ENCODE assay signal across 20 cellular contexts in the genomic region with DNA sequence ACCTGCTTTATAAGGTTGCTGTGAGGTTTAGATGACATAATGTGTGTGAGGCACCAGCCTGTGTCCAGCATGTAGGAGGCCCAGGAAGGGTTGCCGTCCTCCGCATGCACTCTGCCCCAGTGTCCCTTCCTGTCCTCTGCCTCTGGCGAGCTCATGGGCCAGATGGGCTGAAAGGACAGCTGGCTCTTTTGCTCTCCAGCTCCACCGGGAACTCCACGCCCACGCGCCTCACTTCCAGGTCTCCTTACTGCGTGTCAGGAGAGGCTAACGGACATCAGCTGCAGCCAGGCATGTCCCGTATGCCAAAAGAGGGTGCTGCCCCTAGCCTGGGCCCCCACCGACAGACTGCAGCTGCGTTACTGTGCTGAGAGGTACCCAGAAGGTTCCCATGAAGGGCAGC. TPM values are rescaled to one million over a fixed set of nuclear protein-coding genes. Genes with fewer than 3 reads are reported as not detected.
DNase-seq lines count a peak whose midpoint lies in the region; ATAC-seq and TF ChIP-seq lines count a peak whose summit lies in the region.
"Had no signal": no experiment of that assay in that cellular context is flagged by ENCODE, and none has a peak within 500 bp of the region (broad histone marks: within the 10 kb centered on the region; RNA-seq: fewer than 3 reads in every experiment).

No MANE protein-coding gene starts in this region.

- H3K27ac Mint-ChIP-seq in activated CD8-positive, alpha-beta memory T cell treated with anti-CD3 and anti-CD28 coated beads, Interleukin-2, amount 10 ng/mL, durations not matched to agents 7 days and 5 days = no peak overlapping the region
- H3K27ac Mint-ChIP-seq: CD8-positive, alpha-beta memory T cell had no signal

- peaks cover under 1% of the 10 kb centered on the region for H3K4me1 Mint-ChIP-seq in activated CD8-positive, alpha-beta memory T cell treated with anti-CD3 and anti-CD28 coated beads, Interleukin-2, amount 10 ng/mL, durations not matched to agents 7 days and 5 days
- H3K4me1 Mint-ChIP-seq: CD8-positive, alpha-beta memory T cell had no signal

- intact Hi-C loops in cardiac septum (cut with DNase I) (no loop called here), mucosa of descending colon (cut with DNase I, micrococcal nuclease) (no loop called here), aorta (cut with DNase I) (no loop called here)

- H3K36me3 Mint-ChIP-seq in activated CD8-positive, alpha-beta memory T cell treated with anti-CD3 and anti-CD28 coated beads, Interleukin-2, amount 10 ng/mL, durations not matched to agents 7 days and 5 days = no peaks in the 10 kb centered on the region

- no peak overlapping the region for H3K4me3 Mint-ChIP-seq in activated CD8-positive, alpha-beta memory T cell treated with anti-CD3 and anti-CD28 coated beads, Interleukin-2, amount 10 ng/mL, durations not matched to agents 7 days and 5 days
- H3K4me3 Mint-ChIP-seq: CD8-positive, alpha-beta memory T cell had no signal

- CTCF ChIA-PET in activated CD8-positive, alpha-beta memory T cell treated with anti-CD3 and anti-CD28 coated beads, Interleukin-2, amount 10 ng/mL, durations not matched to agents 7 days and 5 days (lab: Charles Lee) = interaction anchor here (0.9 kb wide), 1 partner anchor 118 kb away, joined by 3 read pairs; no protein-coding TSS in a partner anchor

- no peaks in the 10 kb centered on the region for H3K9me3 ChIP-seq in mucosa of descending colon
- no peaks in the 10 kb centered on the region for H3K9me3 ChIP-seq in aorta (ENCODE audit: control insufficient read depth, low read length)
- H3K9me3 ChIP-seq: BLaER1 had no signal

- peak; percentile 36 for DNase-seq in activated CD8-positive, alpha-beta memory T cell treated with anti-CD3 and anti-CD28 coated beads, Interleukin-2, amount 10 ng/mL, durations not matched to agents 7 days and 5 days
- DNase-seq in activated CD8-positive, alpha-beta memory T cell treated with anti-CD3 and anti-CD28 coated beads, Interleukin-2, amount 50 U/mL, for 4 hours = no peak
- DNase-seq in cardiac septum (ENCODE audit: low spot score) (peak; percentile 75), mucosa of descending colon (no peak), aorta (peak; percentile 46 to 75), Kasumi-1 (lab: John Stamatoyannopoulos, UW) (no peak)
- DNase-seq: CD8-positive, alpha-beta memory T cell; GF-D8; HCEC 1CT; KBM-7; NCI-H1048; NCI-H146; NCI-H2081 treated with DMSO at 0.1 percent for 48 hours; NCI-H226; NCI-H526 had no signal

- no peaks in the 10 kb centered on the region for H3K36me3 ChIP-seq in mucosa of descending colon (ENCODE audit: low read depth)
- no peaks in the 10 kb centered on the region for H3K36me3 ChIP-seq in aorta (ENCODE audit: control insufficient read depth in 1 of 2, insufficient read depth in 2 of 2, low read length in 1 of 2)

- H3K4me3 ChIP-seq in mucosa of descending colon (no peak overlapping the region), aorta (ENCODE audit: low read length in 2 of 2) (no peak overlapping the region)
- H3K4me3 ChIP-seq: BLaER1 had no signal

- peaks cover 8% of the 10 kb centered on the region for H3K27me3 Mint-ChIP-seq in activated CD8-positive, alpha-beta memory T cell treated with anti-CD3 and anti-CD28 coated beads, Interleukin-2, amount 10 ng/mL, durations not matched to agents 7 days and 5 days

- no peaks in the 10 kb centered on the region for H3K9me3 Mint-ChIP-seq in activated CD8-positive, alpha-beta memory T cell treated with anti-CD3 and anti-CD28 coated beads, Interleukin-2, amount 10 ng/mL, durations not matched to agents 7 days and 5 days (ENCODE audit: low read depth)
- H3K9me3 Mint-ChIP-seq: CD8-positive, alpha-beta memory T cell had no signal

- 76 to 81% methylated on average over 12 of the region's 12 CpGs for WGBS in aorta, 2 donors

- no peaks in the 10 kb centered on the region for H3K27me3 ChIP-seq in aorta (ENCODE audit: control insufficient read depth in 1 of 2, insufficient read depth in 2 of 2, low read length in 1 of 2)
- H3K27me3 ChIP-seq: BLaER1 had no signal

- ATAC-seq in activated CD8-positive, alpha-beta memory T cell treated with anti-CD3 and anti-CD28 coated beads, Interleukin-2, amount 10 ng/mL, durations not matched to agents 7 days and 5 days = no peak
- peak; percentile 6 for ATAC-seq in mucosa of descending colon
- ATAC-seq in aorta (ENCODE audit: low FRiP score) = no peak
- no peak for ATAC-seq in HG03439 (IDR thresholded peaks at IDR 0.05; ENCODE audit: unreplicated experiment)
- ATAC-seq in GM21528 (IDR thresholded peaks at IDR 0.05; ENCODE audit: low FRiP score, unreplicated experiment) = no peak

- TF ChIP-seq CTCF in mucosa of descending colon (IDR thresholded peaks at IDR 0.05) = no peak

- H3K27ac ChIP-seq in aorta (ENCODE audit: low read depth in 1 of 2, low read length in 2 of 2) = no peak overlapping the region
- H3K27ac ChIP-seq: 22Rv1, BLaER1, RWPE1 had no signal

- H3K4me1 ChIP-seq in mucosa of descending colon (ENCODE audit: low read depth) (peaks cover 7% of the 10 kb centered on the region), aorta (ENCODE audit: control insufficient read depth in 1 of 2, insufficient read depth in 2 of 2, low read length in 2 of 2) (no peaks in the 10 kb centered on the region)

RNA-seq across cellular contexts. Expression of a gene that starts 12.2 kb away (rescaled TPM):
- 1 to 10 TPM in 1 of 2 experiments, under 1 TPM in 1; 0.85 to 1.9 TPM for total RNA-seq in activated CD8-positive, alpha-beta memory T cell treated with anti-CD3 and anti-CD28 coated beads, Interleukin-2, amount 10 ng/mL, durations not matched to agents 7 days and 5 days
- total RNA-seq in cardiac septum = 6.5 TPM
- 100 to 1,000 TPM in 2 of 3 donors, 10 to 100 TPM in 1; 29.5 to 147 (median 112) TPM for total RNA-seq in mucosa of descending colon
- total RNA-seq in aorta = 10 to 100 TPM in 1 of 2 donors, 1 to 10 TPM in 1; 4.5 to 17.8 TPM
- 10 to 100 TPM in 1 of 2 donors, 1 to 10 TPM in 1; 2.9 to 17.7 TPM for polyA plus RNA-seq in aorta
- polyA plus RNA-seq: CD8-positive, alpha-beta memory T cell had no signal

Comparison
In these comparisons a context has a peak if more than half of its experiments do, and no peak if none do; other contexts are left out.
1. DNase-seq: peak in activated CD8-positive, alpha-beta memory T cell treated with anti-CD3 and anti-CD28 coated beads, Interleukin-2, amount 10 ng/mL, durations not matched to agents 7 days and 5 days (single experiment), cardiac septum (single experiment) and aorta (2 of 2); none in activated CD8-positive, alpha-beta memory T cell treated with anti-CD3 and anti-CD28 coated beads, Interleukin-2, amount 50 U/mL, for 4 hours (single experiment), mucosa of descending colon (0 of 3) and Kasumi-1 (0 of 2).